Comparison of ENCODE assay signal across 1 cellular context in the genomic region with DNA sequence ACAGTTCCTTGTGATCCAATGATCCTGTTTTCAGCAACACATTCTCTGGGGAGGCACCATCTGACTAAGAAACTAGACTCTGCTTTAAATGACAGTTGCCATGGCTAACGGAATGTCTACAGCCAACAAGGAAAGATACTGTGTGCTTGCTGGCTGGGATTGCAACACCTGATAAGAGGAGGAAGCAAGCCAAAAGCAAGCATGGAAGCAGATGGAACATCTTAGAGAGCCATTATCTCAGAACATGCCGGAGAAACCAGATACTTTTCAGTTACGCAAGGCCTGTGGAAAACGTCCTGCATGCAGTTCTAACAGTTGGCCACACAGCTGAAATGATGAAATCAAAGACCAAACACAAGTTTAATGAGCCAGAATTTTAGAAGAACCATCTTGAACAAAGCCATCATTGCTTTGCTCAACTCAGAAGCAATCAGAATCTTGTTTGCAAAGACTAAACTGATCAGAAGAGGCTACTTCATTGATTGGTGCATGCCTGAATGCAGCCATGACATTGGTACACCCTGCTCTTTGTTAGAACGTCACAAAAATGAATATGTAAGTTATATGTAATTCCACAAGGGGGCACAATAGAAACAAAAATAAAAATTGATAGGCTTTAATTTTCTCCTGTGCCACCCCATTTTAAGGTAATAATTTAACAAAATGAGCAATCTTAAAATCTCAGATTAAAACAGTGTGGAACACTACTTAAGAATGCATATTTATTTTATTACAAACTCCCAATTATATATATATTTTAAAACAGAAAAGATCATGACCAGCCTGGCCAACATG.
TF ChIP-seq lines count a peak whose summit lies in the region.

No MANE protein-coding gene starts in this region.

TF ChIP-seq in K562, 482 proteins besides CTCF, POLR2A, EP300 and RAD21 (continued from another document):
- TF ChIP-seq HES1 (IDR thresholded peaks at IDR 0.05; ENCODE audit: low read depth) (peak; percentile 78), MTA2 (IDR thresholded peaks at IDR 0.05; ENCODE audit: low read depth) (peak; percentile 44; the same call in 1 of the 2 replicates), NRF1 (conservative IDR thresholded peaks at IDR 0.05 in 1 of 2, IDR thresholded peaks at IDR 0.05 in 1 of 2) (0 out of 4 replicates have a peak, but pooled peaks of 1 of the 2 experiments have one; percentile 34), MAFF (IDR thresholded peaks at IDR 0.05; ENCODE audit: low read length) (0 out of 2 replicates have a peak, but pooled peaks have one; percentile 4), ZC3H4 (CRISPR knock-in tag; IDR thresholded peaks at IDR 0.05; ENCODE audit: borderline replicate concordance) (no peak), MED1 (CRISPR knock-in tag; IDR thresholded peaks at IDR 0.05; ENCODE audit: borderline replicate concordance) (no peak), LEF1 (IDR thresholded peaks at IDR 0.05) (0 out of 2 replicates have a peak, but pooled peaks have one; percentile 47), PRMT5 (CRISPR knock-in tag; IDR thresholded peaks at IDR 0.05) (no peak), FOXJ2 (tag; IDR thresholded peaks at IDR 0.05) (peak; percentile 97), TSHZ1 (CRISPR knock-in tag; IDR thresholded peaks at IDR 0.05) (no peak), HLTF (IDR thresholded peaks at IDR 0.05) (0 out of 2 replicates have a peak, but pooled peaks have one; percentile 17), ZBTB11 (CRISPR knock-in tag; IDR thresholded peaks at IDR 0.05) (0 out of 6 replicates have a peak, but pooled peaks of 1 of the 3 experiments have one; percentile 20), ATF3 (IDR thresholded peaks at IDR 0.05) (peak; percentile 90), ATF3 (CRISPR knock-in tag; conservative IDR thresholded peaks at IDR 0.05) (no peak), CBFA2T3 (IDR thresholded peaks at IDR 0.05) (peak; percentile 87), HDAC2 (IDR thresholded peaks at IDR 0.05) (peak; percentile 78; the same call in 1 of the 2 replicates), KDM1A (IDR thresholded peaks at IDR 0.05) (peak; percentile 10 to 46; a peak in 2 of 4 replicates), L3MBTL2 (IDR thresholded peaks at IDR 0.05) (peak; percentile 62), E2F1 (CRISPR knock-in tag; IDR thresholded peaks at IDR 0.05) (no peak), FOXO4 (CRISPR knock-in tag; IDR thresholded peaks at IDR 0.05) (no peak), PBX2 (CRISPR knock-in tag; IDR thresholded peaks at IDR 0.05; ENCODE audit: low read depth) (0 out of 2 replicates have a peak, but pooled peaks have one; percentile 16), PBX2 (tag; conservative IDR thresholded peaks at IDR 0.05; ENCODE audit: low read depth) (peak; percentile 57), CTBP1 (IDR thresholded peaks at IDR 0.05; ENCODE audit: borderline replicate concordance) (peak; percentile 98), FOXJ3 (CRISPR knock-in tag; IDR thresholded peaks at IDR 0.05) (peak; percentile 83; the same call in 1 of the 2 replicates)
- TF ChIP-seq, protein P1, sequence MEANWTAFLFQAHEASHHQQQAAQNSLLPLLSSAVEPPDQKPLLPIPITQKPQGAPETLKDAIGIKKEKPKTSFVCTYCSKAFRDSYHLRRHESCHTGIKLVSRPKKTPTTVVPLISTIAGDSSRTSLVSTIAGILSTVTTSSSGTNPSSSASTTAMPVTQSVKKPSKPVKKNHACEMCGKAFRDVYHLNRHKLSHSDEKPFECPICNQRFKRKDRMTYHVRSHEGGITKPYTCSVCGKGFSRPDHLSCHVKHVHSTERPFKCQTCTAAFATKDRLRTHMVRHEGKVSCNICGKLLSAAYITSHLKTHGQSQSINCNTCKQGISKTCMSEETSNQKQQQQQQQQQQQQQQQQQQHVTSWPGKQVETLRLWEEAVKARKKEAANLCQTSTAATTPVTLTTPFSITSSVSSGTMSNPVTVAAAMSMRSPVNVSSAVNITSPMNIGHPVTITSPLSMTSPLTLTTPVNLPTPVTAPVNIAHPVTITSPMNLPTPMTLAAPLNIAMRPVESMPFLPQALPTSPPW (CRISPR knock-in tag; IDR thresholded peaks at IDR 0.05): no peak
